ENCODE assay signal across 1 cellular context in the genomic region with DNA sequence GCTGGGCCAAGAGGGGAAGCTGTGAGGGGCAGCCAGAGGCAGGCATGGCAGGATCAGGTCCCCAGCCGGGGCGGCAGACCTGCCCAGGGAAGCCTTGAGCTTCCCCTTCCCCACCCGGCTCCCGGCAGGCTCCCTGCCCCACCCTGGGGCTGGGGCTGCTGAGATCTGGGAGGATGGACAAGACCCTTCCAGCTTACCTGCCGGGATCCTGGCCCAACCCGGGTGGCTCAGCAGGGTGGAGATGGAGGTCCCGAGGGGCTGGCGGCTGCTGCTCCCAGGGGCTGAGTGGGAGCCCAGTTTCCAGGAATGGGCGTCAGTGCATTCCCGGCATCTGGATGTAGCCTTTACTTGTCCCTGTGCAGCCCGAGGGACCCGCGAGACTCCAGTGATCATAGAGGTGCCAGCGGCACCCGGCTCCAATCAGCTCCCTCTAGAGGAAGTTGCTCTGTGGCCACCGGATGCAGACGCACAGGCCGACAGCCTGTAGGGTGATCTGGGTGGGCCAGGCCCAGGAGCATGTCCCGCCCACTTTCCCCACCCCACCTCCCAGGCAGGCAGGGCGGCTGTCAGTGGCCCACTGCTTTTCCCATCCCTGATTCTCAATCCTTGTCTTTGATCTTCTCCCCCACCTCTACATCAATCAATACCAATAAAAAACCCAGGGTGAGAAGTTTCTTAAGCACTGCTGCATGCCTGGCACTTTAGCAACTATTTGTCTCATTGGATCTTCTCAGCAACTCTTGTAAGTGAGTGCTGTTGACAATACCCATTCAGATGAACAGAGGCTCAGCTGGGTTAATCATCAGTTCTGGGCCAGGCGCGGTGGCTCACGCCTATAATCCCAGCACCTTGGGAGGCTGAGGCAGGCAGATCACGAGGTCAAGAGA.
TF ChIP-seq lines count a peak whose summit lies in the region.

TSS of gene BAK1 (minus strand) at position 449 of the 887 bp plus-strand sequence. CDS start 2,672 bp downstream, outside the sequence.

TF ChIP-seq in K562, 482 proteins besides CTCF, POLR2A, EP300 and RAD21 (continued from another document and continues in another):
- TF ChIP-seq ELK3 (CRISPR knock-in tag; IDR thresholded peaks at IDR 0.05) (no peak), GTF2E2 (tag; IDR thresholded peaks at IDR 0.05) (no peak), ZNF512 (tag; IDR thresholded peaks at IDR 0.05) (no peak), ZNF140 (CRISPR knock-in tag; IDR thresholded peaks at IDR 0.05) (no peak), ZNF124 (CRISPR knock-in tag; IDR thresholded peaks at IDR 0.05) (no peak), RBM15 (IDR thresholded peaks at IDR 0.05; ENCODE audit: insufficient read depth, low read length) (no peak), ZBTB7A (IDR thresholded peaks at IDR 0.05; ENCODE audit: borderline replicate concordance, control insufficient read depth, low read depth, low read length) (peak; percentile 74), MYNN (IDR thresholded peaks at IDR 0.05) (no peak), MYNN (CRISPR knock-in tag; IDR thresholded peaks at IDR 0.05) (no peak), NONO (IDR thresholded peaks at IDR 0.05; ENCODE audit: low read depth in 2 of 2, low read length in 1 of 2) (no peak), TAF1 (IDR thresholded peaks at IDR 0.05; ENCODE audit: control insufficient read depth, extremely low read depth, insufficient read depth, low read length, severe bottlenecking) (peak; percentile 74), POLR2AphosphoS2 (IDR thresholded peaks at IDR 0.05; ENCODE audit: low read length) (no peak), ZNF507 (tag; conservative IDR thresholded peaks at IDR 0.05) (no peak), BRD9 (IDR thresholded peaks at IDR 0.05; ENCODE audit: low read depth, partially characterized antibody) (no peak), ZNF655 (CRISPR knock-in tag; IDR thresholded peaks at IDR 0.05) (no peak), ZNF431 (CRISPR knock-in tag; IDR thresholded peaks at IDR 0.05) (no peak), KLF13 (tag; IDR thresholded peaks at IDR 0.05; ENCODE audit: borderline replicate concordance, low read depth) (peak; percentile 44; the same call in 1 of the 2 replicates), MTA3 (IDR thresholded peaks at IDR 0.05; ENCODE audit: borderline replicate concordance) (peak; percentile 78), ATF1 (CRISPR knock-in tag; IDR thresholded peaks at IDR 0.05) (no peak; the same call in 1 of the 2 replicates), ATF1 (tag; IDR thresholded peaks at IDR 0.05) (peak; percentile 86), SIN3A (IDR thresholded peaks at IDR 0.05; ENCODE audit: borderline replicate concordance in 2 of 2, control insufficient read depth in 1 of 2, low read depth in 2 of 2, low read length in 2 of 2) (peak; percentile 23 to 74; a peak in 2 of 4 replicates), ZBTB17 (CRISPR knock-in tag; IDR thresholded peaks at IDR 0.05) (0 out of 2 replicates have a peak, but pooled peaks have one; percentile 16), ZNF354B (CRISPR knock-in tag; IDR thresholded peaks at IDR 0.05) (no peak), ETV1 (tag; conservative IDR thresholded peaks at IDR 0.05; ENCODE audit: low read depth) (peak; percentile 96), E2F1 (CRISPR knock-in tag; IDR thresholded peaks at IDR 0.05) (no peak), SIRT6 (IDR thresholded peaks at IDR 0.05; ENCODE audit: low read depth, low read length) (no peak), CXXC5 (CRISPR knock-in tag; IDR thresholded peaks at IDR 0.05) (peak; percentile 65; the same call in 1 of the 2 replicates), ILK (tag; IDR thresholded peaks at IDR 0.05; ENCODE audit: borderline replicate concordance, low read depth) (no peak), MEIS2 (IDR thresholded peaks at IDR 0.05; ENCODE audit: partially characterized antibody) (peak; percentile 5), MAZ (CRISPR knock-in tag; conservative IDR thresholded peaks at IDR 0.05 in 1 of 2, IDR thresholded peaks at IDR 0.05 in 1 of 2) (peak; percentile 66 to 88), MBD2 (IDR thresholded peaks at IDR 0.05; ENCODE audit: borderline replicate concordance, low read depth) (peak; percentile 40; the same call in 1 of the 2 replicates), CCAR2 (IDR thresholded peaks at IDR 0.05; ENCODE audit: low read depth, low read length) (no peak), NFYB (IDR thresholded peaks at IDR 0.05; ENCODE audit: extremely low read depth, insufficient read length) (peak; percentile 77), ZC3H11A (IDR thresholded peaks at IDR 0.05; ENCODE audit: low read depth, low read length) (no peak), ZNF121 (CRISPR knock-in tag; conservative IDR thresholded peaks at IDR 0.05) (no peak), ZFX (CRISPR knock-in tag; IDR thresholded peaks at IDR 0.05) (peak; percentile 62), ZNF766 (CRISPR knock-in tag; conservative IDR thresholded peaks at IDR 0.05) (no peak), ILF3 (IDR thresholded peaks at IDR 0.05; ENCODE audit: borderline replicate concordance) (no peak), ZNF146 (CRISPR knock-in tag; IDR thresholded peaks at IDR 0.05; ENCODE audit: unreplicated experiment) (no peak), ZBTB8A (IDR thresholded peaks at IDR 0.05; ENCODE audit: partially characterized antibody) (no peak), SP2 (IDR thresholded peaks at IDR 0.05; ENCODE audit: extremely low read depth, low read depth, low read length, poor library complexity, severe bottlenecking) (peak; percentile 78), SNIP1 (IDR thresholded peaks at IDR 0.05; ENCODE audit: low read depth) (peak; percentile 59; the same call in 1 of the 2 replicates), ZNF561 (CRISPR knock-in tag; conservative IDR thresholded peaks at IDR 0.05) (no peak)
- TF ChIP-seq, protein P1, sequence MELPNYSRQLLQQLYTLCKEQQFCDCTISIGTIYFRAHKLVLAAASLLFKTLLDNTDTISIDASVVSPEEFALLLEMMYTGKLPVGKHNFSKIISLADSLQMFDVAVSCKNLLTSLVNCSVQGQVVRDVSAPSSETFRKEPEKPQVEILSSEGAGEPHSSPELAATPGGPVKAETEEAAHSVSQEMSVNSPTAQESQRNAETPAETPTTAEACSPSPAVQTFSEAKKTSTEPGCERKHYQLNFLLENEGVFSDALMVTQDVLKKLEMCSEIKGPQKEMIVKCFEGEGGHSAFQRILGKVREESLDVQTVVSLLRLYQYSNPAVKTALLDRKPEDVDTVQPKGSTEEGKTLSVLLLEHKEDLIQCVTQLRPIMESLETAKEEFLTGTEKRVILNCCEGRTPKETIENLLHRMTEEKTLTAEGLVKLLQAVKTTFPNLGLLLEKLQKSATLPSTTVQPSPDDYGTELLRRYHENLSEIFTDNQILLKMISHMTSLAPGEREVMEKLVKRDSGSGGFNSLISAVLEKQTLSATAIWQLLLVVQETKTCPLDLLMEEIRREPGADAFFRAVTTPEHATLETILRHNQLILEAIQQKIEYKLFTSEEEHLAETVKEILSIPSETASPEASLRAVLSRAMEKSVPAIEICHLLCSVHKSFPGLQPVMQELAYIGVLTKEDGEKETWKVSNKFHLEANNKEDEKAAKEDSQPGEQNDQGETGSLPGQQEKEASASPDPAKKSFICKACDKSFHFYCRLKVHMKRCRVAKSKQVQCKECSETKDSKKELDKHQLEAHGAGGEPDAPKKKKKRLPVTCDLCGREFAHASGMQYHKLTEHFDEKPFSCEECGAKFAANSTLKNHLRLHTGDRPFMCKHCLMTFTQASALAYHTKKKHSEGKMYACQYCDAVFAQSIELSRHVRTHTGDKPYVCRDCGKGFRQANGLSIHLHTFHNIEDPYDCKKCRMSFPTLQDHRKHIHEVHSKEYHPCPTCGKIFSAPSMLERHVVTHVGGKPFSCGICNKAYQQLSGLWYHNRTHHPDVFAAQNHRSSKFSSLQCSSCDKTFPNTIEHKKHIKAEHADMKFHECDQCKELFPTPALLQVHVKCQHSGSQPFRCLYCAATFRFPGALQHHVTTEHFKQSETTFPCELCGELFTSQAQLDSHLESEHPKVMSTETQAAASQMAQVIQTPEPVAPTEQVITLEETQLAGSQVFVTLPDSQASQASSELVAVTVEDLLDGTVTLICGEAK (IDR thresholded peaks at IDR 0.05): peak; percentile 91
- TF ChIP-seq, protein P1 (CRISPR knock-in tag; IDR thresholded peaks at IDR 0.05): no peak
- TF ChIP-seq, protein P2, sequence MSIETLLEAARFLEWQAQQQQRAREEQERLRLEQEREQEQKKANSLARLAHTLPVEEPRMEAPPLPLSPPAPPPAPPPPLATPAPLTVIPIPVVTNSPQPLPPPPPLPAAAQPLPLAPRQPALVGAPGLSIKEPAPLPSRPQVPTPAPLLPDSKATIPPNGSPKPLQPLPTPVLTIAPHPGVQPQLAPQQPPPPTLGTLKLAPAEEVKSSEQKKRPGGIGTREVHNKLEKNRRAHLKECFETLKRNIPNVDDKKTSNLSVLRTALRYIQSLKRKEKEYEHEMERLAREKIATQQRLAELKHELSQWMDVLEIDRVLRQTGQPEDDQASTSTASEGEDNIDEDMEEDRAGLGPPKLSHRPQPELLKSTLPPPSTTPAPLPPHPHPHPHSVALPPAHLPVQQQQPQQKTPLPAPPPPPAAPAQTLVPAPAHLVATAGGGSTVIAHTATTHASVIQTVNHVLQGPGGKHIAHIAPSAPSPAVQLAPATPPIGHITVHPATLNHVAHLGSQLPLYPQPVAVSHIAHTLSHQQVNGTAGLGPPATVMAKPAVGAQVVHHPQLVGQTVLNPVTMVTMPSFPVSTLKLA (conservative IDR thresholded peaks at IDR 0.05): peak in 1 of 2 experiments; percentile 71; a peak in 2 of 4 replicates
- TF ChIP-seq, protein P3, sequence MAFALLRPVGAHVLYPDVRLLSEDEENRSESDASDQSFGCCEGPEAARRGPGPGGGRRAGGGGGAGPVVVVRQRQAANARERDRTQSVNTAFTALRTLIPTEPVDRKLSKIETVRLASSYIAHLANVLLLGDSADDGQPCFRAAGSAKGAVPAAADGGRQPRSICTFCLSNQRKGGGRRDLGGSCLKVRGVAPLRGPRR (CRISPR knock-in tag; IDR thresholded peaks at IDR 0.05): no peak
- TF ChIP-seq, protein P4, sequence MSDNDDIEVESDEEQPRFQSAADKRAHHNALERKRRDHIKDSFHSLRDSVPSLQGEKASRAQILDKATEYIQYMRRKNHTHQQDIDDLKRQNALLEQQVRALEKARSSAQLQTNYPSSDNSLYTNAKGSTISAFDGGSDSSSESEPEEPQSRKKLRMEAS (CRISPR knock-in tag; IDR thresholded peaks at IDR 0.05): no peak
